Comparison of ENCODE assay signal across 8 cellular contexts in the genomic region with DNA sequence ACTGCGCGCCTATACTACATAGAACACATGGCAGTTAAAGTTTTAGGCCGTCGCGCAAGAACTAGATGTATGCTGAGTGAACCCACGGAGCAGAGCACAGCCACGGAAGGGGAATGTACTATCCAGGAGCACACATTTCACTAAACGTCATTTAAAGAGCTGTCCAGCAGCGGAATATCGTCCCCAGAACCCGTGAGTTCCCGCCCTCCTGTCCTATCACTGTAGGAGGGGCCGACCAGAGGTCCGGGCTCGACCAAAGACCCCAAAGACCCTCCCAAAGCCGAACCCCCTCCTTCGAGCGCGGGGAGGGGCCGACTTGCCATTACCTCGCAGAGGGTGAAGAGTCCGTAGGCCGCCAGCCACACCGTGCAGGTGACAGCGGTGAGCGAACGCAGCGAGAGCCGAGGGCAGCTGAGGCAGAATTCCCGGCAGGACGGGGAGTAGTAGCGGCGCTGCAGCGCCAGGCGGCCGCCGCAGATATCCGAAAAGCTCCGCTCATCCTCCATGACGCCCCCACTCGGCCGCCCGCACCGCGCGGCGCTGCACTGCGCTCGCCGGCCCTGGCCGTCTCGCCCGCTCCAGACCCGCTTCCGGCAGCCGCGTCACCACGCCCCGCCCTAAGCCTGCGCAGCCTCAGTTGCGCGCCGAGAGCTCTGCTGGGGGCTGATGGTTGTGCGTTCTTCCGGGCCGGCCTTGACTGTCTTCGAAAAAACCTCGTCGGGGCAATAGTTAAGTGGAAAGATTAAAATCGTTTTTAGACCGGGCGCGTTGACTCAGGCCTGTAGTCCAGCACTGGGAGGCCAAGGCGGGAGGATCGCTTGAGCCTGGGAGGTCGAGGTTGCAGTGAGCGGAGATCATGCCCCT. TPM values are rescaled to one million over a fixed set of nuclear protein-coding genes. Genes with fewer than 3 reads are reported as not detected.
DNase-seq lines count a peak whose midpoint lies in the region; ATAC-seq and TF ChIP-seq lines count a peak whose summit lies in the region.

A gene with protein sequence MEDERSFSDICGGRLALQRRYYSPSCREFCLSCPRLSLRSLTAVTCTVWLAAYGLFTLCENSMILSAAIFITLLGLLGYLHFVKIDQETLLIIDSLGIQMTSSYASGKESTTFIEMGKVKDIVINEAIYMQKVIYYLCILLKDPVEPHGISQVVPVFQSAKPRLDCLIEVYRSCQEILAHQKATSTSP (minus strand): TSS at position 571 of the 864 bp plus-strand sequence. CDS start 65 bp downstream, at position 506.

- POLR2A ChIA-PET in AG04449 (lab: Yijun Ruan, JAX) (interaction anchor here (1.1 to 1.5 kb wide), 3 partner anchors 14 to 104 kb away, joined by 3 to 5 read pairs (median 5); no protein-coding TSS in a partner anchor), activated B cell treated with CpG ODN at 0.5 μM for 24 hours (lab: Charles Lee) (interaction anchor here (0.5 to 2.4 kb wide), 23 partner anchors 9 to 1193 kb away, joined by 3 to 31 read pairs (median 5); a partner anchor contains a TSS)

- CTCF ChIA-PET in AG04449 (lab: Yijun Ruan, JAX) = interaction anchor here (0.6 to 5.3 kb wide), 32 partner anchors 10 to 447 kb away, joined by 3 to 46 read pairs (median 5); a partner anchor contains a TSS
- CTCF ChIA-PET in activated B cell treated with CpG ODN at 0.5 μM for 24 hours (lab: Charles Lee) = interaction anchor here (0.7 to 4.7 kb wide), 17 partner anchors 8 to 240 kb away, joined by 3 to 31 read pairs (median 5); a partner anchor contains a TSS

- DNase-seq in AG04449 (ENCODE audit: low read depth, low spot score) (no peak), NCI-H2227 treated with DMSO at 0.1 percent for 48 hours (lab: John Stamatoyannopoulos, UW) (peak; percentile 87), activated B cell treated with CpG ODN at 0.5 μM for 24 hours (peak; percentile 99), cardiac fibroblast (ENCODE audit: low read depth in 2 of 2) (peak; percentile 84 to 90), immature natural killer cell (peak; percentile 95)
- DNase-seq in stimulated activated CD4-positive, alpha-beta T cell treated with anti-CD3 and anti-CD28 coated beads, Interleukin-12 subunit alpha, Interleukin-12 subunit beta, amount 100 ng/mL, for 24 hours (ENCODE audit: low read depth in 2 of 2) = peak; percentile 90 to 94

- peak; percentile 69 for TF ChIP-seq CTCF in AG04449 (IDR thresholded peaks at IDR 0.05; ENCODE audit: insufficient read depth, low read length, missing control alignments)
- TF ChIP-seq CTCF in activated B cell treated with CpG ODN at 0.5 μM for 24 hours (IDR thresholded peaks at IDR 0.05) = no peak
- peak; percentile 50 for TF ChIP-seq CTCF in cardiac fibroblast (IDR thresholded peaks at IDR 0.05; ENCODE audit: low read depth, low read length)

- no peaks in the 10 kb centered on the region for H3K9me3 Mint-ChIP-seq in activated B cell treated with CpG ODN at 0.5 μM for 24 hours
- no peaks in the 10 kb centered on the region for H3K9me3 Mint-ChIP-seq in immature natural killer cell

- H3K4me3 Mint-ChIP-seq in activated B cell treated with CpG ODN at 0.5 μM for 24 hours = peak within 1 kb of the TSS; percentile 96
- peak within 1 kb of the TSS; percentile 90 to 100 (median 98) for H3K4me3 Mint-ChIP-seq in immature natural killer cell

- peak within 1 kb of the TSS; percentile 86 for H3K4me3 ChIP-seq in AG04449 (ENCODE audit: low read depth, low read length)
- H3K4me3 ChIP-seq in cardiac fibroblast (replicated peaks in 1 of 2; ENCODE audit: low read depth in 2 of 2, low read length in 2 of 2) = peak within 1 kb of the TSS; percentile 85 to 93

- ATAC-seq in GM18861 (IDR thresholded peaks at IDR 0.05; ENCODE audit: unreplicated experiment) (peak; percentile 75), HG03095 (IDR thresholded peaks at IDR 0.05; ENCODE audit: unreplicated experiment) (peak; percentile 87), activated B cell treated with CpG ODN at 0.5 μM for 24 hours (ENCODE audit: low read depth) (peak; percentile 90)

- H3K36me3 Mint-ChIP-seq in activated B cell treated with CpG ODN at 0.5 μM for 24 hours (ENCODE audit: low read depth) (peaks cover 18% of the 10 kb centered on the region), immature natural killer cell (peaks cover 0 to 4% (median 0%) of the 10 kb centered on the region in 3 donors)

- H3K27me3 Mint-ChIP-seq in activated B cell treated with CpG ODN at 0.5 μM for 24 hours (no peaks in the 10 kb centered on the region), immature natural killer cell (ENCODE audit: low read depth in 3 of 3) (peaks cover 5 to 6% (median 6%) of the 10 kb centered on the region in 3 donors)

- peaks cover 61% of the 10 kb centered on the region for H3K4me1 Mint-ChIP-seq in activated B cell treated with CpG ODN at 0.5 μM for 24 hours
- peaks cover 33 to 49% of the 10 kb centered on the region in 2 donors for H3K4me1 Mint-ChIP-seq in immature natural killer cell

- intact Hi-C loops in activated B cell treated with CpG ODN at 0.5 μM for 24 hours (cut with micrococcal nuclease) = loop anchor here (1.0 to 5.0 kb wide), 7 partner anchors 19 to 238 kb away; a partner anchor contains a TSS

- H3K27ac Mint-ChIP-seq in activated B cell treated with CpG ODN at 0.5 μM for 24 hours (peak within 1 kb of the TSS; percentile 95), immature natural killer cell (peak within 1 kb of the TSS; percentile 88 to 98 (median 96))

RNA-seq across cellular contexts. Expression of the gene that starts here (rescaled TPM):
- total RNA-seq in activated B cell treated with CpG ODN at 0.5 μM for 24 hours = 21.9 and 26.4 TPM in 2 replicates
- 10 to 100 TPM; 28.8 to 41.9 (median 37.3) TPM for polyA plus RNA-seq in immature natural killer cell
